Comparison of ENCODE assay signal across 7 cellular contexts in the genomic region with DNA sequence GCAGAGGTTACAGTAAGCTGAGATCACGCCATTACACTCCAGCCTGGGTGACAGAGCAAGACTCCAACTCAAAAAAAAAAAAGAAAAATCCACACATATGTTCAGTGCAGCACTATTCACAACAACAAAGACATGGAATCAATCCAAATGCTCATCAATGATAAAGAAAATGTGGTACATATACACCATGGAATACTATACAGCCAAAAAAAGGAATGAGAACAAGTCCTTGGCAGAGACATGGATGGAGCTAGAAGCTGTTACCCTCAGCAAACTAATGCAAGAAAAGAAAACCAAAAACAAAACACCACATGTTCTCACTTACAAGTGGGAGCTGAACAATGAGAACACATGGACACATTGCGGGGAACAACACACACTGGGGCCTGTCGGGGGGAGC. TPM values are rescaled to one million over a fixed set of nuclear protein-coding genes. Genes with fewer than 3 reads are reported as not detected.
"Had no signal": no experiment of that assay in that cellular context is flagged by ENCODE, and none has a peak within 500 bp of the region (broad histone marks: within the 10 kb centered on the region; RNA-seq: fewer than 3 reads in every experiment).

No MANE protein-coding gene starts in this region.

- H3K27ac ChIP-seq: HL-60 had no signal

- H3K4me3 ChIP-seq: K562 had no signal

- DNase-seq: IMR-90, KBM-7, KG1 had no signal

- H3K27ac Mint-ChIP-seq: IgD-negative memory B cell had no signal

- H3K36me3 Mint-ChIP-seq: IgD-negative memory B cell had no signal

- H3K27me3 Mint-ChIP-seq: IgD-negative memory B cell had no signal

RNA-seq across cellular contexts. Expression of a gene that starts 25.5 kb away (rescaled TPM):
- total RNA-seq: HT-29 had no signal
